8 cellular contexts compared by ENCODE assay signal in the genomic region with DNA sequence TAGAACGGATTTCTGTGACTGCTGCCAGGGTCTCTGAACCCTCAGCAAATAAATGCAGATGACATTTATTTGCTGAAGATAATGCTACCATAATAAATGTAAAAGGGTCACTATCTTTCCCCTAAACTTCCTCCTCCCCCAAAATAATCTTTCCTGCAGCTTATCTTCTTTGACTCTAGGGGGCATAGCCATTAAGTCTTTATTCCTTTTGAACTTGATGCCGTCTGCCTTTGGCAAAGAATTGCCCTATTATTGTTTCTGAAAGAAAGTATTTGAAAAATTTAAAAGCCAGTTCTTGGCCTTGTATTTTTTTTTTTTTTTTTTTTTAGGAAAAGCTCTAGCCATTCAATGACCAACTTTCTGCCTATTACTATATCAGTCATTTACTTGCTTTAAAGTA.
DNase-seq lines count a peak whose midpoint lies in the region; ATAC-seq and TF ChIP-seq lines count a peak whose summit lies in the region.

No MANE protein-coding gene starts in this region.

- 17 to 20% methylated on average over 2 of the region's 2 CpGs for WGBS in esophagus squamous epithelium, 2 donors

- H3K4me2 ChIP-seq in OCI-LY1 (ENCODE audit: low read length): no peak overlapping the region

- ATAC-seq in GM21381 (IDR thresholded peaks at IDR 0.05; ENCODE audit: unreplicated experiment): no peak
- ATAC-seq in GM18498 (IDR thresholded peaks at IDR 0.05; ENCODE audit: unreplicated experiment): no peak

- no peaks in the 10 kb centered on the region for H3F3A ChIP-seq in OCI-LY1 (ENCODE audit: insufficient read depth, low read length)

- no peak overlapping the region for H2AFZ ChIP-seq in OCI-LY1 (ENCODE audit: low read length)

- no peaks in the 10 kb centered on the region for H3K79me2 ChIP-seq in OCI-LY1 (ENCODE audit: insufficient read depth, low read length)

- intact Hi-C loops in esophagus squamous epithelium (cut with DNase I): no loop called here

- H3K36me3 ChIP-seq in OCI-LY1 (ENCODE audit: insufficient read depth, low read length): no peaks in the 10 kb centered on the region
- no peaks in the 10 kb centered on the region for H3K36me3 ChIP-seq in esophagus squamous epithelium

- TF ChIP-seq CTCF in 22Rv1 (IDR thresholded peaks at IDR 0.05) (peak; percentile 65), GM12874 (IDR thresholded peaks at IDR 0.05; ENCODE audit: insufficient read depth, low read depth, low read length) (peak; percentile 38; the same call in 1 of the 2 replicates), OCI-LY1 (IDR thresholded peaks at IDR 0.05; ENCODE audit: low read length) (peak; percentile 73), esophagus squamous epithelium (IDR thresholded peaks at IDR 0.05) (peak in 4 of 6 experiments; percentile 22 to 51 (median 32))

- TF ChIP-seq POLR2A in esophagus squamous epithelium (IDR thresholded peaks at IDR 0.05): no peak

- no peaks in the 10 kb centered on the region for H3K9me2 ChIP-seq in OCI-LY1 (ENCODE audit: low read depth, low read length)

- no peaks in the 10 kb centered on the region for H3K9me3 ChIP-seq in OCI-LY1 (ENCODE audit: low read length)
- H3K9me3 ChIP-seq in esophagus squamous epithelium: no peaks in the 10 kb centered on the region

- H3K4me3 ChIP-seq in OCI-LY1 (ENCODE audit: low read depth, low read length, poor library complexity, severe bottlenecking): no peak overlapping the region
- H3K4me3 ChIP-seq in esophagus squamous epithelium: no peak overlapping the region

- H4K20me1 ChIP-seq in OCI-LY1 (ENCODE audit: insufficient read depth, low read length): no peaks in the 10 kb centered on the region

- H3K27me3 ChIP-seq in OCI-LY1 (ENCODE audit: insufficient read depth, low read length) (no peaks in the 10 kb centered on the region), esophagus squamous epithelium (no peaks in the 10 kb centered on the region)

- peak overlapping the region; percentile 99 for H3K27ac ChIP-seq in 22Rv1
- no peak overlapping the region for H3K27ac ChIP-seq in OCI-LY1 (ENCODE audit: low read depth, low read length, poor library complexity, severe bottlenecking)
- peak overlapping the region in 1 of 4 donors; percentile 20 for H3K27ac ChIP-seq in esophagus squamous epithelium

- no peak overlapping the region for H3K9ac ChIP-seq in OCI-LY1 (ENCODE audit: low read length)

- DNase-seq in esophagus squamous epithelium (lab: John Stamatoyannopoulos, UW) (no peak), superior temporal gyrus (ENCODE audit: extremely low spot score) (peak; percentile 64)
- no peak for DNase-seq in stimulated activated CD4-positive, alpha-beta T cell treated with anti-CD3 and anti-CD28 coated beads, Interleukin-2, amount 100 ng/mL, for 48 hours

- H3K4me1 ChIP-seq in OCI-LY1 (ENCODE audit: insufficient read depth, low read length, severe bottlenecking) (peaks cover 49% of the 10 kb centered on the region), esophagus squamous epithelium (peaks cover 0 to 39% (median 19%) of the 10 kb centered on the region in 3 donors)
